ENCODE assay signal across 19 cellular contexts in genomic region chr5:45262061-45262590, GRCh38.
DNase-seq lines count a peak whose midpoint lies in the region; ATAC-seq, FAIRE-seq and TF ChIP-seq lines count a peak whose summit lies in the region.
"Had no signal": no experiment of that assay in that cellular context is flagged by ENCODE, and none has a peak within 500 bp of the region (broad histone marks: within the 10 kb centered on the region; RNA-seq: fewer than 3 reads in every experiment).

No MANE protein-coding gene starts in this region.

- H3K4me3 ChIP-seq in GM23338 (no peak overlapping the region), astrocyte (ENCODE audit: insufficient read depth, low read depth, low read length) (no peak overlapping the region)
- H3K4me3 ChIP-seq: GM12878, K562, Peyer's patch, SJSA1 had no signal

- DNase-seq in GM23338 (ENCODE audit: low spot score) (peak; percentile 10), NCI-H146 treated with DMSO at 0.1 percent for 48 hours (lab: John Stamatoyannopoulos, UW; ENCODE audit: unreplicated experiment) (peak; percentile 5), astrocyte (ENCODE audit: low read depth) (no peak), posterior vena cava (ENCODE audit: low spot score) (peak; percentile 68), T-cell (no peak)
- DNase-seq: ACHN; CD4-positive, CD25-positive, alpha-beta regulatory T cell; DMS79; NCI-H1436 treated with DMSO at 0.1 percent for 48 hours; NCI-H69; Peyer's patch had no signal

- no peaks in the 10 kb centered on the region for H3F3A ChIP-seq in GM23338 (replicated peaks; ENCODE audit: low read depth)

- intact Hi-C loops in posterior vena cava (cut with DNase I), result loop anchor here in 1 of 2 donors (10.0 kb wide), 1 partner anchor 1697 kb away; no protein-coding TSS in a partner anchor

- H3K27ac Mint-ChIP-seq in GM23338 (no peak overlapping the region), astrocyte (ENCODE audit: unreplicated experiment) (peak overlapping the region; percentile 10), T-cell (no peak overlapping the region)
- H3K27ac Mint-ChIP-seq: CD4-positive, CD25-positive, alpha-beta regulatory T cell had no signal

- peaks cover 2% of the 10 kb centered on the region for H3K27me3 Mint-ChIP-seq in GM23338 (ENCODE audit: insufficient read depth, low read depth, poor library complexity)
- no peaks in the 10 kb centered on the region for H3K27me3 Mint-ChIP-seq in astrocyte (ENCODE audit: low read depth, unreplicated experiment)
- H3K27me3 Mint-ChIP-seq in T-cell, result no peaks in the 10 kb centered on the region
- H3K27me3 Mint-ChIP-seq: CD4-positive, CD25-positive, alpha-beta regulatory T cell had no signal

- H3K36me3 Mint-ChIP-seq in GM23338 (ENCODE audit: low read depth) (peaks cover 23% of the 10 kb centered on the region), astrocyte (ENCODE audit: low read depth, unreplicated experiment) (no peaks in the 10 kb centered on the region), T-cell (no peaks in the 10 kb centered on the region)
- H3K36me3 Mint-ChIP-seq: CD4-positive, CD25-positive, alpha-beta regulatory T cell had no signal

- no peak overlapping the region for H2AFZ ChIP-seq in GM23338
- H2AFZ ChIP-seq in astrocyte (ENCODE audit: low read depth, low read length), result no peak overlapping the region

- no peak for FAIRE-seq in astrocyte (lab: Jason Lieb, UNC)
- FAIRE-seq: GM12878, HTR-8/SVneo, K562 had no signal

- H3K4me1 Mint-ChIP-seq in GM23338 (peaks cover 4% of the 10 kb centered on the region), astrocyte (ENCODE audit: low read depth, unreplicated experiment) (no peaks in the 10 kb centered on the region), T-cell (no peaks in the 10 kb centered on the region)
- H3K4me1 Mint-ChIP-seq: CD4-positive, CD25-positive, alpha-beta regulatory T cell had no signal

- TF ChIP-seq CTCF in GM23338 (conservative IDR thresholded peaks at IDR 0.05; ENCODE audit: low read depth in 2 of 2) (no peak), astrocyte (IDR thresholded peaks at IDR 0.05; ENCODE audit: insufficient read depth, low read depth, low read length) (no peak)

- H3K9ac ChIP-seq in astrocyte (ENCODE audit: low read length), result no peak overlapping the region

- H3K4me1 ChIP-seq in GM23338 (ENCODE audit: insufficient read depth) (peaks cover 8% of the 10 kb centered on the region; the same call in 1 of the 2 replicates), astrocyte (ENCODE audit: insufficient read depth, low read length) (no peaks in the 10 kb centered on the region)
- H3K4me1 ChIP-seq: Peyer's patch, SJSA1 had no signal

- no peak for ATAC-seq in GM23338
- ATAC-seq in activated CD4-positive, CD25-positive, alpha-beta regulatory T cell treated with anti-CD3 and anti-CD28 coated beads, Interleukin-2, amount 50 U/mL, for 24 hours, result no peak
- no peak for ATAC-seq in HG03432 (IDR thresholded peaks at IDR 0.05; ENCODE audit: unreplicated experiment)
- ATAC-seq in HG03354 (IDR thresholded peaks at IDR 0.05; ENCODE audit: poor library complexity, severe bottlenecking, unreplicated experiment), result no peak
- ATAC-seq in T-cell (replicated peaks in 1 of 4), result no peak
- ATAC-seq: GM12878, HCT116, K562 had no signal

- CTCF ChIA-PET in T-cell (lab: Charles Lee), result no interaction called here

- H3K36me3 ChIP-seq in GM23338 (ENCODE audit: insufficient read depth), result no peaks in the 10 kb centered on the region
- H3K36me3 ChIP-seq in astrocyte (ENCODE audit: insufficient read depth, low read length), result no peaks in the 10 kb centered on the region
- H3K36me3 ChIP-seq: Peyer's patch, SJSA1 had no signal

- no peaks in the 10 kb centered on the region for H3K27me3 ChIP-seq in GM23338 (ENCODE audit: insufficient read depth)
- no peaks in the 10 kb centered on the region for H3K27me3 ChIP-seq in astrocyte (ENCODE audit: insufficient read depth, low read length)
- H3K27me3 ChIP-seq: Peyer's patch, SJSA1 had no signal

- no peak overlapping the region for H3K27ac ChIP-seq in GM23338 (ENCODE audit: low read depth)
- H3K27ac ChIP-seq in astrocyte (ENCODE audit: low read depth, low read length), result no peak overlapping the region
- H3K27ac ChIP-seq: Peyer's patch, SJSA1 had no signal

- H3K79me2 ChIP-seq in GM23338 (replicated peaks; ENCODE audit: insufficient read depth) (no peaks in the 10 kb centered on the region), astrocyte (ENCODE audit: insufficient read depth, low read length) (no peaks in the 10 kb centered on the region)

- POLR2A ChIA-PET in T-cell (lab: Charles Lee), result no interaction called here

- no peak overlapping the region for H3K4me3 Mint-ChIP-seq in GM23338
- no peak overlapping the region for H3K4me3 Mint-ChIP-seq in astrocyte (ENCODE audit: unreplicated experiment)
- no peak overlapping the region for H3K4me3 Mint-ChIP-seq in T-cell
- H3K4me3 Mint-ChIP-seq: CD4-positive, CD25-positive, alpha-beta regulatory T cell had no signal

- H4K20me1 ChIP-seq in GM23338 (replicated peaks; ENCODE audit: insufficient read depth) (no peaks in the 10 kb centered on the region), astrocyte (ENCODE audit: insufficient read depth, low read length) (no peaks in the 10 kb centered on the region)

- H3K9me2 ChIP-seq in GM23338 (ENCODE audit: insufficient read depth), result 0 out of 2 replicates have a peak, but pooled peaks cover 3% of the 10 kb centered on the region

- H3K9me3 Mint-ChIP-seq in GM23338, result peaks cover 5% of the 10 kb centered on the region; the same call in 2 of the 3 replicates
- H3K9me3 Mint-ChIP-seq in astrocyte (ENCODE audit: unreplicated experiment), result no peaks in the 10 kb centered on the region
- peaks cover 12 to 16% (median 16%) of the 10 kb centered on the region in 3 donors for H3K9me3 Mint-ChIP-seq in T-cell

- H3K4me2 ChIP-seq in GM23338 (no peak overlapping the region), astrocyte (ENCODE audit: low read length) (no peak overlapping the region)

- no peaks in the 10 kb centered on the region for H3K9me3 ChIP-seq in astrocyte (ENCODE audit: insufficient read depth, low read depth, low read length)
- H3K9me3 ChIP-seq: Peyer's patch had no signal

TF ChIP-seq in GM23338, 12 proteins besides CTCF, POLR2A, EP300 and RAD21:
- TF ChIP-seq ZNF114 (CRISPR knock-in tag; IDR thresholded peaks at IDR 0.05), result no peak

Comparison
In these comparisons a context has a peak if more than half of its experiments do, and no peak if none do; other contexts are left out.
1. DNase-seq: peak in GM23338 (single experiment), NCI-H146 treated with DMSO at 0.1 percent for 48 hours (single experiment) and posterior vena cava (single experiment); none in astrocyte (single experiment) and T-cell (0 of 34).